22 cellular contexts compared by ENCODE assay signal in genomic region chr6:147037881-147038280, GRCh38.
"Had no signal": no experiment of that assay in that cellular context is flagged by ENCODE, and none has a peak within 500 bp of the region (broad histone marks: within the 10 kb centered on the region; RNA-seq: fewer than 3 reads in every experiment).

No MANE protein-coding gene starts in this region.

- H3K9me3 ChIP-seq: MG63, SJCRH30 had no signal

- H3K27ac ChIP-seq: KMS-11, SJCRH30 had no signal

- H3K4me2 ChIP-seq: KMS-11 had no signal

- H3K27me3 ChIP-seq: MG63, SJCRH30 had no signal

- H3K36me3 ChIP-seq: MG63, SJCRH30 had no signal

- ATAC-seq: HepG2, Panc1, PC-3, Right ventricle myocardium inferior, SK-N-SH treated with all-trans-retinoic acid at 6 μM for 48 hours had no signal

- FAIRE-seq: HepG2 had no signal

- H3K9ac ChIP-seq: KMS-11 had no signal

- DNase-seq: IMR-90, MG63, NCI-H1092, NCI-H1105 treated with DMSO at 0.1 percent for 48 hours, NCI-H1417 treated with DMSO at 0.1 percent for 48 hours, NCI-H146, NCI-H1694 treated with DMSO at 0.1 percent for 48 hours, NCI-H1930, NCI-H2081, NCI-H2107, NCI-H2227 treated with DMSO at 0.1 percent for 48 hours, NCI-H524, NCI-H69, NCI-H774, PC-3, SHP77 treated with DMSO at 0.1 percent for 48 hours, SJCRH30 had no signal

- H3K4me3 ChIP-seq: MG63, SJCRH30 had no signal
